In the genomic region with DNA sequence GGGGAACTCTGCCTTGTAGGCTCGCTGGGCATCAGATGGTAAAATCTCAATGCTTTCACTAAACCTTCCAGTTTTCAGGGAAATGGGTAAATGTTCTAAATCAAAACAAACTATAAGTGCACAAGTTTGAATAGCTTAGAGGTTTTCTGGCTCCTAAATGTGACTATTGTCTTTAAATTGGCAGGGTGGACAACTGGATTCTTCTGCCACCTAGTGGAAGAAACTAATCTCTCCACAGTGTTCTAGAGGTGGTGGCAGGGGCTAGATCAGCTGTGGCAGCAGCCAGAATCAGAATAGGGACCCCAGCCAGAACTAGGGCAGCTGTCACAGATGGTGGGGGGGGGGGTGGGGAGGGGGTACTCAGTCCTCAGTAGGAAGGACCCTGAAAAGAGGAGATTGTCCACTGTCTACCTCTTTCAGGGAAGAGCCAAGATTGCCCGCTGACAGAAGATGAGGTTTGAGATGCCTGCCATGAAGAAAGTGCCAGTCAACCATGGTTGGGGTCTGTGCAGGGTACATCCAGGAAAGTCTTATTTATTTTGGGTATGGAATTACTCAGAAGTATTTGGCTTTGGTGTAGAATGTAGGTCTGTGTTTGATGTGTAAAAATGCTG, we compare ENCODE assay signal across 8 cellular contexts.
DNase-seq lines count a peak whose midpoint lies in the region; ATAC-seq and TF ChIP-seq lines count a peak whose summit lies in the region.

No MANE protein-coding gene starts in this region.

- H3K23me2 ChIP-seq in H9 (ENCODE audit: insufficient read length, low read depth, low read length, poor library complexity, severe bottlenecking) = no peaks in the 10 kb centered on the region

- H3K27ac ChIP-seq in H9 (ENCODE audit: insufficient read length, low read depth, low read length) (no peak overlapping the region), OCI-LY1 (ENCODE audit: low read depth, low read length, poor library complexity, severe bottlenecking) (no peak overlapping the region)
- no peak overlapping the region for H3K27ac ChIP-seq in effector memory CD4-positive, alpha-beta T cell (ENCODE audit: insufficient read depth, low read length, poor library complexity, severe bottlenecking)

- H3K4ac ChIP-seq in H9 (ENCODE audit: low read depth, low read length) = no peak overlapping the region

- H3K56ac ChIP-seq in H9 (ENCODE audit: insufficient read length, low read depth, low read length) = no peak overlapping the region

- H3F3A ChIP-seq in OCI-LY1 (ENCODE audit: insufficient read depth, low read length) = no peaks in the 10 kb centered on the region

- no peaks in the 10 kb centered on the region for H3K79me1 ChIP-seq in H9 (ENCODE audit: insufficient read depth, low read depth, low read length, poor library complexity, severe bottlenecking)

- H2AK5ac ChIP-seq in H9 (ENCODE audit: insufficient read length, low read length) = no peak overlapping the region

- DNase-seq in NCI-H1092 treated with DMSO at 0.1 percent for 48 hours (lab: John Stamatoyannopoulos, UW) = peak; percentile 11
- DNase-seq in NCI-H1092 (lab: John Stamatoyannopoulos, UW) = no peak
- DNase-seq in H9 = peak; percentile 38
- no peak for DNase-seq in effector memory CD8-positive, alpha-beta T cell
- no peak for DNase-seq in mesothelial cell of epicardium (ENCODE audit: low spot score in 2 of 2, unreplicated experiment in 2 of 2)
- DNase-seq in effector memory CD4-positive, alpha-beta T cell = no peak
- DNase-seq in stimulated activated effector memory CD8-positive, alpha-beta T cell treated with anti-CD3 and anti-CD28 coated beads, Interleukin-12 subunit alpha, Interleukin-12 subunit beta, amount 100 ng/mL, for 72 hours (ENCODE audit: low spot score in 2 of 2) = no peak

- H3K4me2 ChIP-seq in H9 (ENCODE audit: insufficient read depth, insufficient read length, low read length) (no peak overlapping the region), OCI-LY1 (ENCODE audit: low read length) (no peak overlapping the region)

- H2AFZ ChIP-seq in H9 (ENCODE audit: low read length) (no peak overlapping the region), OCI-LY1 (ENCODE audit: low read length) (no peak overlapping the region)

- no peak overlapping the region for H2BK5ac ChIP-seq in H9 (ENCODE audit: insufficient read length, low read length)

- H3K27me3 Mint-ChIP-seq in H9 (ENCODE audit: low read depth) (peaks cover 12% of the 10 kb centered on the region), mesothelial cell of epicardium (ENCODE audit: low read depth) (peaks cover 43% of the 10 kb centered on the region)
- peaks cover 7 to 26% of the 10 kb centered on the region in 2 donors for H3K27me3 Mint-ChIP-seq in effector memory CD8-positive, alpha-beta T cell

- WGBS in H9 (ENCODE audit: extremely low coverage, insufficient read length, low lambda C conversion rate) = no CpG with 5 or more reads among the region's 2 CpGs

- no peak overlapping the region for H2BK120ac ChIP-seq in H9 (ENCODE audit: low read depth, low read length, poor library complexity, severe bottlenecking)

- no peak overlapping the region for H3K23ac ChIP-seq in H9 (ENCODE audit: insufficient read length, low read depth, low read length)

- peak; percentile 29 for ATAC-seq in effector memory CD8-positive, alpha-beta T cell (replicated peaks)
- ATAC-seq in stimulated activated effector memory CD8-positive, alpha-beta T cell treated with anti-CD3 and anti-CD28 coated beads, Interleukin-12 subunit alpha, Interleukin-12 subunit beta, amount 100 ng/mL, for 72 hours = no peak

- H3K14ac ChIP-seq in H9 (ENCODE audit: insufficient read depth, low read length) = no peak overlapping the region

- H3K4me3 ChIP-seq in OCI-LY1 (ENCODE audit: low read depth, low read length, poor library complexity, severe bottlenecking) = no peak overlapping the region
- no peak overlapping the region for H3K4me3 ChIP-seq in effector memory CD4-positive, alpha-beta T cell (ENCODE audit: insufficient read depth, low read depth, low read length, poor library complexity, severe bottlenecking)

- H3K9ac ChIP-seq in H9 (ENCODE audit: extremely low read depth, insufficient read length, low read length) = no peak overlapping the region
- H3K9ac ChIP-seq in OCI-LY1 (ENCODE audit: low read length) = no peak overlapping the region

- TF ChIP-seq CTCF in H9 (conservative IDR thresholded peaks at IDR 0.05) = peak; percentile 72
- peak; percentile 73 for TF ChIP-seq CTCF in OCI-LY1 (IDR thresholded peaks at IDR 0.05; ENCODE audit: low read length)
- peak; percentile 59 for TF ChIP-seq CTCF in mesothelial cell of epicardium (IDR thresholded peaks at IDR 0.05; ENCODE audit: unreplicated experiment)

- H4K20me1 ChIP-seq in H9 (ENCODE audit: control insufficient read depth, insufficient read depth, insufficient read length) (no peaks in the 10 kb centered on the region), OCI-LY1 (ENCODE audit: insufficient read depth, low read length) (no peaks in the 10 kb centered on the region)

- H3K36me3 ChIP-seq in OCI-LY1 (ENCODE audit: insufficient read depth, low read length) = no peaks in the 10 kb centered on the region
- H3K36me3 ChIP-seq in effector memory CD4-positive, alpha-beta T cell (ENCODE audit: control insufficient read depth, insufficient read depth, low read length) = no peaks in the 10 kb centered on the region

- no peak overlapping the region for H3K4me3 Mint-ChIP-seq in H9
- no peak overlapping the region for H3K4me3 Mint-ChIP-seq in effector memory CD8-positive, alpha-beta T cell
- no peak overlapping the region for H3K4me3 Mint-ChIP-seq in mesothelial cell of epicardium
- H3K4me3 Mint-ChIP-seq in stimulated activated effector memory CD8-positive, alpha-beta T cell treated with anti-CD3 and anti-CD28 coated beads, Interleukin-12 subunit alpha, Interleukin-12 subunit beta, amount 100 ng/mL, for 72 hours = no peak overlapping the region

- H4K5ac ChIP-seq in H9 (ENCODE audit: insufficient read length, low read depth, low read length) = no peak overlapping the region

- no peak overlapping the region for H4K8ac ChIP-seq in H9 (replicated peaks; ENCODE audit: insufficient read length, low read depth, low read length)

- H3K79me2 ChIP-seq in H9 (ENCODE audit: insufficient read depth, low read length) = no peaks in the 10 kb centered on the region
- H3K79me2 ChIP-seq in OCI-LY1 (ENCODE audit: insufficient read depth, low read length) = no peaks in the 10 kb centered on the region

- H2BK20ac ChIP-seq in H9 (ENCODE audit: low read depth, low read length, poor library complexity, severe bottlenecking) = no peak overlapping the region

- H3K9me3 ChIP-seq in H9 (ENCODE audit: control insufficient read depth, low read depth, low read length) = no peaks in the 10 kb centered on the region
- no peaks in the 10 kb centered on the region for H3K9me3 ChIP-seq in OCI-LY1 (ENCODE audit: low read length)
- H3K9me3 ChIP-seq in effector memory CD4-positive, alpha-beta T cell (ENCODE audit: control insufficient read depth, low read length) = no peaks in the 10 kb centered on the region

- H3K36me3 Mint-ChIP-seq in H9 (ENCODE audit: insufficient read depth in 1 of 3, low read depth in 3 of 3) (no peaks in the 10 kb centered on the region), mesothelial cell of epicardium (no peaks in the 10 kb centered on the region)
- no peaks in the 10 kb centered on the region for H3K36me3 Mint-ChIP-seq in effector memory CD8-positive, alpha-beta T cell (ENCODE audit: insufficient read depth)
- H3K36me3 Mint-ChIP-seq in stimulated activated effector memory CD8-positive, alpha-beta T cell treated with anti-CD3 and anti-CD28 coated beads, Interleukin-12 subunit alpha, Interleukin-12 subunit beta, amount 100 ng/mL, for 72 hours = no peaks in the 10 kb centered on the region

- peaks cover 7% of the 10 kb centered on the region in 2 experiments for H3K4me1 Mint-ChIP-seq in H9
- no peaks in the 10 kb centered on the region for H3K4me1 Mint-ChIP-seq in effector memory CD8-positive, alpha-beta T cell (ENCODE audit: low read depth in 2 of 2)
- H3K4me1 Mint-ChIP-seq in mesothelial cell of epicardium = no peaks in the 10 kb centered on the region
- H3K4me1 Mint-ChIP-seq in stimulated activated effector memory CD8-positive, alpha-beta T cell treated with anti-CD3 and anti-CD28 coated beads, Interleukin-12 subunit alpha, Interleukin-12 subunit beta, amount 100 ng/mL, for 72 hours = no peaks in the 10 kb centered on the region

- H4K91ac ChIP-seq in H9 (ENCODE audit: insufficient read length, low read depth, low read length) = no peak overlapping the region

- no peaks in the 10 kb centered on the region for H3K27me3 ChIP-seq in H9 (ENCODE audit: insufficient read depth, low read length)
- no peaks in the 10 kb centered on the region for H3K27me3 ChIP-seq in OCI-LY1 (ENCODE audit: insufficient read depth, low read length)
- H3K27me3 ChIP-seq in effector memory CD4-positive, alpha-beta T cell (replicated peaks; ENCODE audit: control insufficient read depth, insufficient read depth, low read length, poor library complexity, severe bottlenecking) = no peaks in the 10 kb centered on the region

- no peak overlapping the region for H2BK15ac ChIP-seq in H9 (ENCODE audit: low read depth, low read length)

- no peak overlapping the region for H3K18ac ChIP-seq in H9 (ENCODE audit: insufficient read length, low read depth, low read length)

- H3K27ac Mint-ChIP-seq in H9 = no peak overlapping the region
- no peak overlapping the region for H3K27ac Mint-ChIP-seq in effector memory CD8-positive, alpha-beta T cell
- H3K27ac Mint-ChIP-seq in mesothelial cell of epicardium = no peak overlapping the region
- no peak overlapping the region for H3K27ac Mint-ChIP-seq in stimulated activated effector memory CD8-positive, alpha-beta T cell treated with anti-CD3 and anti-CD28 coated beads, Interleukin-12 subunit alpha, Interleukin-12 subunit beta, amount 100 ng/mL, for 72 hours

- H3K9me2 ChIP-seq in OCI-LY1 (ENCODE audit: low read depth, low read length) = no peaks in the 10 kb centered on the region

- H3T11ph ChIP-seq in H9 (ENCODE audit: low read length) = no peak overlapping the region

- H2BK12ac ChIP-seq in H9 (ENCODE audit: insufficient read length, low read depth, low read length) = no peak overlapping the region

- no peaks in the 10 kb centered on the region for H3K9me3 Mint-ChIP-seq in H9
- no peaks in the 10 kb centered on the region for H3K9me3 Mint-ChIP-seq in effector memory CD8-positive, alpha-beta T cell
- no peaks in the 10 kb centered on the region for H3K9me3 Mint-ChIP-seq in mesothelial cell of epicardium
- no peaks in the 10 kb centered on the region for H3K9me3 Mint-ChIP-seq in stimulated activated effector memory CD8-positive, alpha-beta T cell treated with anti-CD3 and anti-CD28 coated beads, Interleukin-12 subunit alpha, Interleukin-12 subunit beta, amount 100 ng/mL, for 72 hours

- H3K4me1 ChIP-seq in H9 (ENCODE audit: insufficient read depth, low read length) (no peaks in the 10 kb centered on the region), OCI-LY1 (ENCODE audit: insufficient read depth, low read length, severe bottlenecking) (no peaks in the 10 kb centered on the region)
- H3K4me1 ChIP-seq in effector memory CD4-positive, alpha-beta T cell (ENCODE audit: control insufficient read depth, insufficient read depth, low read length, poor library complexity, severe bottlenecking) = no peaks in the 10 kb centered on the region

Comparison
In these comparisons a context has a peak if more than half of its experiments do, and no peak if none do; other contexts are left out.
1. DNase-seq: peak in NCI-H1092 treated with DMSO at 0.1 percent for 48 hours (single experiment) and H9 (single experiment); none in NCI-H1092 (single experiment), effector memory CD8-positive, alpha-beta T cell (0 of 3), mesothelial cell of epicardium (0 of 2), effector memory CD4-positive, alpha-beta T cell (0 of 3) and stimulated activated effector memory CD8-positive, alpha-beta T cell treated with anti-CD3 and anti-CD28 coated beads, Interleukin-12 subunit alpha, Interleukin-12 subunit beta, amount 100 ng/mL, for 72 hours (0 of 2).
2. Peak in every context shown above with its lines, with median percentiles within 50 percentile points of each other: CTCF ChIP-seq.